Comparison of ENCODE assay signal across 24 cellular contexts in genomic region chr6:165806126-165806810, GRCh38.
"Had no signal": no experiment of that assay in that cellular context is flagged by ENCODE, and none has a peak within 500 bp of the region (broad histone marks: within the 10 kb centered on the region; RNA-seq: fewer than 3 reads in every experiment).

No MANE protein-coding gene starts in this region.

- H3K27ac Mint-ChIP-seq: activated CD4-positive, alpha-beta memory T cell treated with anti-CD3 and anti-CD28 coated beads for 36 hours; activated CD4-positive, alpha-beta T cell treated with anti-CD3 and anti-CD28 coated beads, Interleukin-2, amount 10 ng/mL, durations not matched to agents 7 days and 5 days; activated naive CD4-positive, alpha-beta T cell treated with anti-CD3 and anti-CD28 coated beads, Interleukin-2, amount 50 U/mL, for 72 hours; activated naive CD8-positive, alpha-beta T cell treated with anti-CD3 and anti-CD28 coated beads, Interleukin-2, amount 50 U/mL, for 24 hours; T-cell had no signal

- DNase-seq: activated CD4-positive, alpha-beta memory T cell treated with anti-CD3 and anti-CD28 coated beads for 36 hours; activated CD4-positive, alpha-beta T cell treated with anti-CD3 and anti-CD28 coated beads, Interleukin-2, amount 10 ng/mL, durations not matched to agents 7 days and 5 days; activated CD4-positive, CD25-positive, alpha-beta regulatory T cell; activated CD8-positive, alpha-beta memory T cell treated with anti-CD3 and anti-CD28 coated beads for 24 hours; activated effector memory CD4-positive, alpha-beta T cell treated with anti-CD3 and anti-CD28 coated beads, Interleukin-2, amount 50 U/mL, for 16 hours; activated naive CD4-positive, alpha-beta T cell treated with Interleukin-2 at 50 U/mL for 16 hours; activated naive CD8-positive, alpha-beta T cell treated with anti-CD3 and anti-CD28 coated beads, Interleukin-2, amount 50 U/mL, for 24 hours; activated T-cell treated with anti-CD3 and anti-CD28 coated beads, Interleukin-2, amount 50 U/mL, for 4 hours; amniotic stem cell; body of pancreas; MV-4-11; NCI-H1092 treated with DMSO at 0.1 percent for 48 hours; NCI-H1417 treated with DMSO at 0.1 percent for 48 hours; NCI-H1694; NCI-H2029 treated with DMSO at 0.1 percent for 48 hours; NCI-H345; NCI-H510A; NCI-H526 treated with DMSO at 0.1 percent for 48 hours; NCI-H82; T-cell had no signal

- H3K4me3 Mint-ChIP-seq: activated CD4-positive, alpha-beta memory T cell treated with anti-CD3 and anti-CD28 coated beads for 36 hours; activated CD4-positive, alpha-beta T cell treated with anti-CD3 and anti-CD28 coated beads, Interleukin-2, amount 10 ng/mL, durations not matched to agents 7 days and 5 days; activated naive CD8-positive, alpha-beta T cell treated with anti-CD3 and anti-CD28 coated beads, Interleukin-2, amount 50 U/mL, for 24 hours; activated T-cell treated with anti-CD3 and anti-CD28 coated beads, Interleukin-2, amount 50 U/mL, for 4 hours; T-cell had no signal

- H3K4me1 ChIP-seq: ascending aorta had no signal

- H3K9me3 ChIP-seq: ascending aorta had no signal

- ATAC-seq: activated naive CD4-positive, alpha-beta T cell treated with anti-CD3 and anti-CD28 coated beads, Interleukin-2, amount 50 U/mL, for 72 hours; activated naive CD8-positive, alpha-beta T cell treated with anti-CD3 and anti-CD28 coated beads, Interleukin-2, amount 50 U/mL, for 24 hours; activated T-cell treated with anti-CD3 and anti-CD28 coated beads, Interleukin-2, amount 50 U/mL, for 4 hours; body of pancreas; T-cell had no signal

- H3K4me3 ChIP-seq: ascending aorta, body of pancreas, SK-N-MC had no signal

- H3K36me3 Mint-ChIP-seq: activated CD4-positive, alpha-beta memory T cell treated with anti-CD3 and anti-CD28 coated beads for 36 hours; T-cell had no signal

- H3K27me3 ChIP-seq: ascending aorta, body of pancreas had no signal

- H3K27ac ChIP-seq: ascending aorta, body of pancreas, SK-N-MC, VCaP had no signal

- H3K36me3 ChIP-seq: ascending aorta had no signal

- H3K4me1 Mint-ChIP-seq: activated CD4-positive, alpha-beta T cell treated with anti-CD3 and anti-CD28 coated beads, Interleukin-2, amount 10 ng/mL, durations not matched to agents 7 days and 5 days; activated naive CD8-positive, alpha-beta T cell treated with anti-CD3 and anti-CD28 coated beads, Interleukin-2, amount 50 U/mL, for 24 hours had no signal
